ENCODE assay signal across 24 cellular contexts in the genomic region with DNA sequence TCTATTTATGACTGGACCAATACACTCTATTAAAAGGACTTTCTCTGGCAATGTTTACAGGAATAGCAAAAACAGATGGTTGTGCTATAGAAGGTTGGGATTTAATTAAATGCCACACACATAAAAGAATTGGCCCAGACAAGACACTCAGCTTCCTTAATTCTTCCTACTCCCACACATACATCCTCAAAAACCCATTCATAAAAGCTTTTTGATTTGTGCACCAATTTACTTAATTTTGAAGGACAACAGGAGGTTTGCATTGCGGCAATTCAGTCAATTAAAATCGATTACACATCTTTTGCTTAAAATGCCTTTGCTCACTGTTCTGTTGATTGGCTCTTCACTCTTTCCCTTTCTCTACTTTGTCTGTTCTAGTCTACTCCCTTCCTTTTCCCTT.
DNase-seq lines count a peak whose midpoint lies in the region; FAIRE-seq and TF ChIP-seq lines count a peak whose summit lies in the region.
"Had no signal": no experiment of that assay in that cellular context is flagged by ENCODE, and none has a peak within 500 bp of the region (broad histone marks: within the 10 kb centered on the region; RNA-seq: fewer than 3 reads in every experiment).

No MANE protein-coding gene starts in this region.

- H3K9me3 ChIP-seq in A673 (ENCODE audit: low read depth, low read length, poor library complexity, severe bottlenecking) (no peaks in the 10 kb centered on the region), astrocyte (ENCODE audit: insufficient read depth, low read depth, low read length) (no peaks in the 10 kb centered on the region), WERI-Rb-1 (ENCODE audit: severe bottlenecking) (no peaks in the 10 kb centered on the region)
- H3K9me3 ChIP-seq: Caco-2 had no signal

- H3K4me1 ChIP-seq in A673 (ENCODE audit: insufficient read depth, low read length, poor library complexity, severe bottlenecking): no peaks in the 10 kb centered on the region
- no peaks in the 10 kb centered on the region for H3K4me1 ChIP-seq in astrocyte (ENCODE audit: insufficient read depth, low read length)
- no peaks in the 10 kb centered on the region for H3K4me1 ChIP-seq in mesendoderm (ENCODE audit: control insufficient read depth, low read depth, low read length)
- H3K4me1 ChIP-seq: Caco-2 had no signal

- H3K9me3 Mint-ChIP-seq in astrocyte (ENCODE audit: unreplicated experiment): no peaks in the 10 kb centered on the region
- H3K9me3 Mint-ChIP-seq: CD4-positive, alpha-beta T cell; CD8-positive, alpha-beta T cell had no signal

- no peaks in the 10 kb centered on the region for H3K27me3 Mint-ChIP-seq in astrocyte (ENCODE audit: low read depth, unreplicated experiment)
- H3K27me3 Mint-ChIP-seq: B cell; CD4-positive, alpha-beta T cell had no signal

- no peak overlapping the region for H2AK5ac ChIP-seq in mesendoderm (ENCODE audit: low read length)

- no peak overlapping the region for H3K4me3 Mint-ChIP-seq in astrocyte (ENCODE audit: unreplicated experiment)
- H3K4me3 Mint-ChIP-seq: B cell; CD4-positive, alpha-beta T cell; CD8-positive, alpha-beta T cell had no signal

- WGBS in mesendoderm (ENCODE audit: extremely low coverage, insufficient coverage, low lambda C conversion rate): no CpG with 5 or more reads among the region's 2 CpGs

- H4K5ac ChIP-seq in mesendoderm (ENCODE audit: low read length): no peak overlapping the region

- no peak overlapping the region for H2BK5ac ChIP-seq in mesendoderm (ENCODE audit: low read length)

- H3K4me3 ChIP-seq in A673 (ENCODE audit: low read depth, low read length, poor library complexity, severe bottlenecking) (no peak overlapping the region), astrocyte (ENCODE audit: insufficient read depth, low read depth, low read length) (no peak overlapping the region), WERI-Rb-1 (ENCODE audit: low read depth, low read length) (no peak overlapping the region), mesendoderm (ENCODE audit: low read length) (no peak overlapping the region)
- H3K4me3 ChIP-seq: BLaER1 treated with 17β-estradiol and CSF1 and Interleukin-3, amounts not matched to agents 10 nM and 100 nM; GM12878 had no signal

- H3K18ac ChIP-seq in mesendoderm (ENCODE audit: low read length): no peak overlapping the region

- intact Hi-C loops in A673 (cut with micrococcal nuclease; ENCODE audit: unreplicated experiment): no loop called here

- in situ Hi-C loops in G401 (cut with HindIII; ENCODE audit: low sequenced_read_pairs): no loop called here

- H3K23ac ChIP-seq in mesendoderm (ENCODE audit: low read length): no peak overlapping the region

- H3K79me2 ChIP-seq in astrocyte (ENCODE audit: insufficient read depth, low read length) (no peaks in the 10 kb centered on the region), mesendoderm (ENCODE audit: control insufficient read depth, insufficient read depth, low read length) (no peaks in the 10 kb centered on the region)

- H3K27ac ChIP-seq in A673 (ENCODE audit: low read depth, low read length, poor library complexity, severe bottlenecking): no peak overlapping the region
- no peak overlapping the region for H3K27ac ChIP-seq in astrocyte (ENCODE audit: low read depth, low read length)
- no peak overlapping the region for H3K27ac ChIP-seq in WERI-Rb-1
- H3K27ac ChIP-seq in mesendoderm (ENCODE audit: low read depth, low read length): no peak overlapping the region
- H3K27ac ChIP-seq: BLaER1 treated with 17β-estradiol and CSF1 and Interleukin-3, amounts not matched to agents 10 nM and 100 nM; C4-2B had no signal

- peak; percentile 23 for FAIRE-seq in astrocyte (lab: Jason Lieb, UNC)
- FAIRE-seq: A204.1, D721Med, GM12878, GM12892, GM18507 had no signal

- no peaks in the 10 kb centered on the region for H3K36me3 Mint-ChIP-seq in astrocyte (ENCODE audit: low read depth, unreplicated experiment)
- H3K36me3 Mint-ChIP-seq: CD8-positive, alpha-beta T cell had no signal

- CTCF ChIA-PET in A673 (lab: Charles Lee): no interaction called here

- no peaks in the 10 kb centered on the region for H3K79me1 ChIP-seq in mesendoderm (ENCODE audit: low read length)

- H3K4me2 ChIP-seq in astrocyte (ENCODE audit: low read length): no peak overlapping the region
- H3K4me2 ChIP-seq in mesendoderm (ENCODE audit: low read length): no peak overlapping the region
- H3K4me2 ChIP-seq: BLaER1 treated with 17β-estradiol and CSF1 and Interleukin-3, amounts not matched to agents 10 nM and 100 nM had no signal

- H3K56ac ChIP-seq in mesendoderm (ENCODE audit: low read length): no peak overlapping the region

- no peak overlapping the region for H2AFZ ChIP-seq in astrocyte (ENCODE audit: low read depth, low read length)

- TF ChIP-seq CTCF in A673 (conservative IDR thresholded peaks at IDR 0.05; ENCODE audit: low read depth, low read length): no peak
- no peak for TF ChIP-seq CTCF in astrocyte (IDR thresholded peaks at IDR 0.05; ENCODE audit: insufficient read depth, low read depth, low read length)
- TF ChIP-seq CTCF in WERI-Rb-1 (IDR thresholded peaks at IDR 0.05; ENCODE audit: low read depth, low read length): no peak

- H3K4ac ChIP-seq in mesendoderm (ENCODE audit: low read depth, low read length): no peak overlapping the region

- no peak overlapping the region for H2BK15ac ChIP-seq in mesendoderm (replicated peaks; ENCODE audit: low read depth)

- H3K27me3 ChIP-seq in A673 (replicated peaks; ENCODE audit: insufficient read depth, low read depth, low read length, poor library complexity): no peaks in the 10 kb centered on the region
- H3K27me3 ChIP-seq in astrocyte (ENCODE audit: insufficient read depth, low read length): no peaks in the 10 kb centered on the region
- peaks cover 6% of the 10 kb centered on the region for H3K27me3 ChIP-seq in WERI-Rb-1 (ENCODE audit: insufficient read depth, low read depth, severe bottlenecking)
- no peaks in the 10 kb centered on the region for H3K27me3 ChIP-seq in mesendoderm (ENCODE audit: insufficient read depth, low read length, poor library complexity)
- H3K27me3 ChIP-seq: BLaER1 treated with 17β-estradiol and CSF1 and Interleukin-3, amounts not matched to agents 10 nM and 100 nM had no signal

- H4K20me1 ChIP-seq in astrocyte (ENCODE audit: insufficient read depth, low read length): no peaks in the 10 kb centered on the region
- H4K20me1 ChIP-seq: BLaER1 treated with 17β-estradiol and CSF1 and Interleukin-3, amounts not matched to agents 10 nM and 100 nM had no signal

- no peaks in the 10 kb centered on the region for H3K4me1 Mint-ChIP-seq in astrocyte (ENCODE audit: low read depth, unreplicated experiment)

- H3K36me3 ChIP-seq in A673 (ENCODE audit: insufficient read depth, low read length, poor library complexity, severe bottlenecking) (no peaks in the 10 kb centered on the region), astrocyte (ENCODE audit: insufficient read depth, low read length) (no peaks in the 10 kb centered on the region), WERI-Rb-1 (no peaks in the 10 kb centered on the region), mesendoderm (ENCODE audit: control insufficient read depth, insufficient read depth, low read length) (no peaks in the 10 kb centered on the region)
- H3K36me3 ChIP-seq: BLaER1 treated with 17β-estradiol and CSF1 and Interleukin-3, amounts not matched to agents 10 nM and 100 nM had no signal

- no peak overlapping the region for H3K9ac ChIP-seq in astrocyte (ENCODE audit: low read length)
- H3K9ac ChIP-seq in mesendoderm (ENCODE audit: low read length): no peak overlapping the region
- H3K9ac ChIP-seq: BLaER1 treated with 17β-estradiol and CSF1 and Interleukin-3, amounts not matched to agents 10 nM and 100 nM had no signal

- no peak overlapping the region for H4K8ac ChIP-seq in mesendoderm (ENCODE audit: low read depth, low read length)

- H2BK120ac ChIP-seq in mesendoderm (ENCODE audit: low read depth, low read length): no peak overlapping the region

- POLR2A ChIA-PET in A673 (lab: Charles Lee; ENCODE audit: low non-redundant PET): no interaction called here

- BruUV-seq in A673 (replicated peaks; lab: Mats Ljungman, UMichigan): no TSS peak

- no peak overlapping the region for H3K27ac Mint-ChIP-seq in astrocyte (ENCODE audit: unreplicated experiment)
- H3K27ac Mint-ChIP-seq: B cell; CD4-positive, alpha-beta T cell; CD8-positive, alpha-beta T cell had no signal

- DNase-seq in A673 (ENCODE audit: low spot score) (peak; percentile 69), G401 (ENCODE audit: low spot score) (peak; percentile 32), astrocyte (ENCODE audit: low read depth) (no peak), cerebellum (ENCODE audit: low spot score) (peak; percentile 1), NCI-H187 treated with DMSO at 0.1 percent for 48 hours (lab: John Stamatoyannopoulos, UW) (no peak), WERI-Rb-1 (no peak), mesendoderm (no peak)
- DNase-seq in central memory CD4-positive, alpha-beta T cell: no peak
- DNase-seq: 8988T; AML-193; Caco-2; Calu3; CD4-positive, alpha-beta T cell; CD8-positive, alpha-beta T cell; DMS79 treated with DMSO at 0.1 percent for 48 hours; GDM1 had no signal

Comparison
In these comparisons a context has a peak if more than half of its experiments do, and no peak if none do; other contexts are left out.
1. DNase-seq: peak in A673 (single experiment), G401 (single experiment) and cerebellum (single experiment); none in astrocyte (single experiment), NCI-H187 treated with DMSO at 0.1 percent for 48 hours (single experiment), central memory CD4-positive, alpha-beta T cell (single experiment), WERI-Rb-1 (single experiment) and mesendoderm (single experiment).